ENCODE assay signal across 2 cellular contexts in genomic region chr3:112687621-112688020, GRCh38.
TF ChIP-seq lines count a peak whose summit lies in the region.

No MANE protein-coding gene starts in this region.

TF ChIP-seq in A549, 52 proteins besides CTCF, POLR2A, EP300 and RAD21:
- TF ChIP-seq HOXB5 (CRISPR knock-in tag; IDR thresholded peaks at IDR 0.05) (no peak), SREBF2 (IDR thresholded peaks at IDR 0.05) (no peak), CBX2 (IDR thresholded peaks at IDR 0.05; ENCODE audit: borderline replicate concordance, low read depth) (no peak), CHD4 (IDR thresholded peaks at IDR 0.05; ENCODE audit: borderline replicate concordance) (no peak), CEBPB (IDR thresholded peaks at IDR 0.05) (no peak), CBX8 (IDR thresholded peaks at IDR 0.05) (no peak), TP53 (CRISPR knock-in tag; IDR thresholded peaks at IDR 0.05) (no peak), RNF2 (IDR thresholded peaks at IDR 0.05; ENCODE audit: borderline replicate concordance, low read depth) (no peak), SMC3 (IDR thresholded peaks at IDR 0.05) (no peak)

TF ChIP-seq in H1, 55 proteins besides CTCF, POLR2A, EP300 and RAD21:
- TF ChIP-seq POLR2AphosphoS5 (IDR thresholded peaks at IDR 0.05; ENCODE audit: low read depth, low read length): no peak
- TF ChIP-seq ZNF274 (IDR thresholded peaks at IDR 0.05; ENCODE audit: borderline replicate concordance, extremely low read depth, low read length): no peak
- no peak for TF ChIP-seq CHD1 (IDR thresholded peaks at IDR 0.05; ENCODE audit: low read depth, low read length)
- no peak for TF ChIP-seq SIX5 (IDR thresholded peaks at IDR 0.05; ENCODE audit: low read depth, low read length)
- TF ChIP-seq KDM4A (IDR thresholded peaks at IDR 0.05; ENCODE audit: low read depth, low read length, severe bottlenecking): no peak
- TF ChIP-seq, protein P1, sequence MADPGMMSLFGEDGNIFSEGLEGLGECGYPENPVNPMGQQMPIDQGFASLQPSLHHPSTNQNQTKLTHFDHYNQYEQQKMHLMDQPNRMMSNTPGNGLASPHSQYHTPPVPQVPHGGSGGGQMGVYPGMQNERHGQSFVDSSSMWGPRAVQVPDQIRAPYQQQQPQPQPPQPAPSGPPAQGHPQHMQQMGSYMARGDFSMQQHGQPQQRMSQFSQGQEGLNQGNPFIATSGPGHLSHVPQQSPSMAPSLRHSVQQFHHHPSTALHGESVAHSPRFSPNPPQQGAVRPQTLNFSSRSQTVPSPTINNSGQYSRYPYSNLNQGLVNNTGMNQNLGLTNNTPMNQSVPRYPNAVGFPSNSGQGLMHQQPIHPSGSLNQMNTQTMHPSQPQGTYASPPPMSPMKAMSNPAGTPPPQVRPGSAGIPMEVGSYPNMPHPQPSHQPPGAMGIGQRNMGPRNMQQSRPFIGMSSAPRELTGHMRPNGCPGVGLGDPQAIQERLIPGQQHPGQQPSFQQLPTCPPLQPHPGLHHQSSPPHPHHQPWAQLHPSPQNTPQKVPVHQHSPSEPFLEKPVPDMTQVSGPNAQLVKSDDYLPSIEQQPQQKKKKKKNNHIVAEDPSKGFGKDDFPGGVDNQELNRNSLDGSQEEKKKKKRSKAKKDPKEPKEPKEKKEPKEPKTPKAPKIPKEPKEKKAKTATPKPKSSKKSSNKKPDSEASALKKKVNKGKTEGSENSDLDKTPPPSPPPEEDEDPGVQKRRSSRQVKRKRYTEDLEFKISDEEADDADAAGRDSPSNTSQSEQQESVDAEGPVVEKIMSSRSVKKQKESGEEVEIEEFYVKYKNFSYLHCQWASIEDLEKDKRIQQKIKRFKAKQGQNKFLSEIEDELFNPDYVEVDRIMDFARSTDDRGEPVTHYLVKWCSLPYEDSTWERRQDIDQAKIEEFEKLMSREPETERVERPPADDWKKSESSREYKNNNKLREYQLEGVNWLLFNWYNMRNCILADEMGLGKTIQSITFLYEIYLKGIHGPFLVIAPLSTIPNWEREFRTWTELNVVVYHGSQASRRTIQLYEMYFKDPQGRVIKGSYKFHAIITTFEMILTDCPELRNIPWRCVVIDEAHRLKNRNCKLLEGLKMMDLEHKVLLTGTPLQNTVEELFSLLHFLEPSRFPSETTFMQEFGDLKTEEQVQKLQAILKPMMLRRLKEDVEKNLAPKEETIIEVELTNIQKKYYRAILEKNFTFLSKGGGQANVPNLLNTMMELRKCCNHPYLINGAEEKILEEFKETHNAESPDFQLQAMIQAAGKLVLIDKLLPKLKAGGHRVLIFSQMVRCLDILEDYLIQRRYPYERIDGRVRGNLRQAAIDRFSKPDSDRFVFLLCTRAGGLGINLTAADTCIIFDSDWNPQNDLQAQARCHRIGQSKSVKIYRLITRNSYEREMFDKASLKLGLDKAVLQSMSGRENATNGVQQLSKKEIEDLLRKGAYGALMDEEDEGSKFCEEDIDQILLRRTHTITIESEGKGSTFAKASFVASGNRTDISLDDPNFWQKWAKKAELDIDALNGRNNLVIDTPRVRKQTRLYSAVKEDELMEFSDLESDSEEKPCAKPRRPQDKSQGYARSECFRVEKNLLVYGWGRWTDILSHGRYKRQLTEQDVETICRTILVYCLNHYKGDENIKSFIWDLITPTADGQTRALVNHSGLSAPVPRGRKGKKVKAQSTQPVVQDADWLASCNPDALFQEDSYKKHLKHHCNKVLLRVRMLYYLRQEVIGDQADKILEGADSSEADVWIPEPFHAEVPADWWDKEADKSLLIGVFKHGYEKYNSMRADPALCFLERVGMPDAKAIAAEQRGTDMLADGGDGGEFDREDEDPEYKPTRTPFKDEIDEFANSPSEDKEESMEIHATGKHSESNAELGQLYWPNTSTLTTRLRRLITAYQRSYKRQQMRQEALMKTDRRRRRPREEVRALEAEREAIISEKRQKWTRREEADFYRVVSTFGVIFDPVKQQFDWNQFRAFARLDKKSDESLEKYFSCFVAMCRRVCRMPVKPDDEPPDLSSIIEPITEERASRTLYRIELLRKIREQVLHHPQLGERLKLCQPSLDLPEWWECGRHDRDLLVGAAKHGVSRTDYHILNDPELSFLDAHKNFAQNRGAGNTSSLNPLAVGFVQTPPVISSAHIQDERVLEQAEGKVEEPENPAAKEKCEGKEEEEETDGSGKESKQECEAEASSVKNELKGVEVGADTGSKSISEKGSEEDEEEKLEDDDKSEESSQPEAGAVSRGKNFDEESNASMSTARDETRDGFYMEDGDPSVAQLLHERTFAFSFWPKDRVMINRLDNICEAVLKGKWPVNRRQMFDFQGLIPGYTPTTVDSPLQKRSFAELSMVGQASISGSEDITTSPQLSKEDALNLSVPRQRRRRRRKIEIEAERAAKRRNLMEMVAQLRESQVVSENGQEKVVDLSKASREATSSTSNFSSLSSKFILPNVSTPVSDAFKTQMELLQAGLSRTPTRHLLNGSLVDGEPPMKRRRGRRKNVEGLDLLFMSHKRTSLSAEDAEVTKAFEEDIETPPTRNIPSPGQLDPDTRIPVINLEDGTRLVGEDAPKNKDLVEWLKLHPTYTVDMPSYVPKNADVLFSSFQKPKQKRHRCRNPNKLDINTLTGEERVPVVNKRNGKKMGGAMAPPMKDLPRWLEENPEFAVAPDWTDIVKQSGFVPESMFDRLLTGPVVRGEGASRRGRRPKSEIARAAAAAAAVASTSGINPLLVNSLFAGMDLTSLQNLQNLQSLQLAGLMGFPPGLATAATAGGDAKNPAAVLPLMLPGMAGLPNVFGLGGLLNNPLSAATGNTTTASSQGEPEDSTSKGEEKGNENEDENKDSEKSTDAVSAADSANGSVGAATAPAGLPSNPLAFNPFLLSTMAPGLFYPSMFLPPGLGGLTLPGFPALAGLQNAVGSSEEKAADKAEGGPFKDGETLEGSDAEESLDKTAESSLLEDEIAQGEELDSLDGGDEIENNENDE (IDR thresholded peaks at IDR 0.05; ENCODE audit: insufficient replicate concordance, low read length): no peak
- no peak for TF ChIP-seq SIRT6 (IDR thresholded peaks at IDR 0.05; ENCODE audit: low read length)
- TF ChIP-seq MAFK (IDR thresholded peaks at IDR 0.05; ENCODE audit: low read depth, low read length): no peak
- no peak for TF ChIP-seq POU5F1 (IDR thresholded peaks at IDR 0.05; ENCODE audit: low read depth, low read length)
- no peak for TF ChIP-seq EZH2 (IDR thresholded peaks at IDR 0.05; ENCODE audit: low read depth, low read length, severe bottlenecking)
- TF ChIP-seq CREB1 (IDR thresholded peaks at IDR 0.05): no peak
- TF ChIP-seq RXRA (IDR thresholded peaks at IDR 0.05; ENCODE audit: insufficient read depth, low read depth, low read length): no peak
- no peak for TF ChIP-seq KDM5A (IDR thresholded peaks at IDR 0.05; ENCODE audit: low read length)
